ENCODE assay signal across 1 cellular context in genomic region chr22:39021552-39022250, GRCh38.
A peak's percentile ranks its signal among the peaks of the same experiment; 100 is the strongest.
TF ChIP-seq lines count a peak whose summit lies in the region.

No MANE protein-coding gene starts in this region.

TF ChIP-seq in HepG2, 621 proteins besides CTCF, POLR2A, EP300 and RAD21:
- TF ChIP-seq POLR2G (IDR thresholded peaks at IDR 0.05; ENCODE audit: low read depth, low read length) = no peak
- TF ChIP-seq ZNF263 (CRISPR knock-in tag; IDR thresholded peaks at IDR 0.05) = peak; percentile 98
